Comparison of ENCODE assay signal across 8 cellular contexts in the genomic region with DNA sequence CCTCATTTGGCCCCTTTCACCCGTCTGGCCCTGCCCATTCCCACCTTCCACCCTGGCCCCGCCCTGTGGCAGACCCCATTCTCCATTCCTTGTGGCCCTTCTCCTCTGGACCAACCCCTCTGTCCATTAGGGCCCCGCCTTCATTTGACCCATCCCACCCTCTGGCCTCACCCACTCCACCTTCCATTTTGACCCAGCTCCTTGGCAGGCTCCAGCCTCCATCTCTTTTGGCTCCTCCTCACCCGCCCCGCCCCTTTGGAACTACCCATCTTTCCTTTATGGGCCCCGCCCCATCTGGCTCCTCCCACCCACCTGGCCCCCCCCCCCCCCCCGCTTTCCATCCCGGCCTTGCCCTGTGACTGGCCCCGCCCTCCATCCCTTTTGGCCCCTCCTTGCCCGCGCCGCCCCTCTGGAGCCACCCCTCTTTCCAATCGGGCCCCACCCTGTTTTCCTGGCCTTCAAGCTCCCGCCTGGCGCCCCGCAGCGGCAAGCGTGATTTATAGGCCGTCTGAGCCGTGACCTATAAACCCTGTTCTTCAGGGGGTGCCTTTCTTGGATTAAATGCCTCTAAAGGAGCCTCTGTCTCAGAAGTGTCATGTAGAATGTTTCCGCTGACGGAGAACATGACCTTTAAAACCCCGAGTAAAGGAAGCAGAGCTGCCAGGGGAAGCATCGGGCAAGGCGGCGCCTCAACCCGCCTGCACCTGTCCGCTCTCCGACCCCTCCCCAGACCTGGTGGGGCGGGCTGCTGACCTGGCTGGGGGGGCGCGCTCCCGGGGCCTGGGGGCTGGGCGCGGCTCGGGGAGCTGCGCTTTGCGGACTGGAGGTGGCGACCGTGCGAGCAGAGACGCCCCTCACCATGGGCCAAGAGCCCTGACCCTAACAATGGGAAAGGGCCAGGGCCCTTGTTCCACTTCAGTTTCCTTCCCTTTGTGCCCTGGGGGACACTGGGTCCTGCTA.
DNase-seq lines count a peak whose midpoint lies in the region; ATAC-seq and TF ChIP-seq lines count a peak whose summit lies in the region.

No MANE protein-coding gene starts in this region.

- no peak overlapping the region for H2AFZ ChIP-seq in neural cell (ENCODE audit: low read depth, low read length)

- no peaks in the 10 kb centered on the region for H3K9me2 ChIP-seq in neural cell (ENCODE audit: insufficient read depth, low read length)

- no peaks in the 10 kb centered on the region for H3K9me3 ChIP-seq in effector memory CD4-positive, alpha-beta T cell (ENCODE audit: control insufficient read depth, low read length)
- H3K9me3 ChIP-seq in neural cell (ENCODE audit: low read length) (no peaks in the 10 kb centered on the region), transverse colon (no peaks in the 10 kb centered on the region)

- peak; percentile 78 for DNase-seq in activated effector memory CD4-positive, alpha-beta T cell treated with anti-CD3 and anti-CD28 coated beads, Interleukin-2, amount 50 U/mL, for 16 hours
- no peak for DNase-seq in activated effector memory CD4-positive, alpha-beta T cell treated with Interleukin-2 at 50 U/mL for 16 hours
- DNase-seq in activated B cell treated with CpG ODN at 0.5 μM for 24 hours (no peak), transverse colon (peak; percentile 80)
- peak; percentile 7 to 34 (median 12) for DNase-seq in effector memory CD4-positive, alpha-beta T cell

- H4K20me1 ChIP-seq in neural cell (ENCODE audit: insufficient read depth) = no peaks in the 10 kb centered on the region

- H3K4me3 ChIP-seq in effector memory CD4-positive, alpha-beta T cell (ENCODE audit: insufficient read depth, low read depth, low read length, poor library complexity, severe bottlenecking) = no peak overlapping the region
- H3K4me3 ChIP-seq in neural cell (ENCODE audit: low read length) (peak overlapping the region; percentile 10), transverse colon (peak overlapping the region in 2 of 4 donors; percentile 21 to 31)

- H3K4me2 ChIP-seq in neural cell (ENCODE audit: low read length) = no peak overlapping the region

- peaks cover 60% of the 10 kb centered on the region for H3K27me3 Mint-ChIP-seq in activated B cell treated with CpG ODN at 0.5 μM for 24 hours

- H3K4me3 Mint-ChIP-seq in activated B cell treated with CpG ODN at 0.5 μM for 24 hours = peak overlapping the region; percentile 68

- no peak for TF ChIP-seq EP300 in neural cell (conservative IDR thresholded peaks at IDR 0.05; ENCODE audit: poor library complexity, severe bottlenecking)
- no peak for TF ChIP-seq EP300 in transverse colon (IDR thresholded peaks at IDR 0.05; ENCODE audit: low read depth)

- intact Hi-C loops in activated B cell treated with CpG ODN at 0.5 μM for 24 hours (cut with micrococcal nuclease) = no loop called here
- intact Hi-C loops in transverse colon (cut with DNase I; ENCODE audit: low total_unique reads) = no loop called here

- no peak overlapping the region for H3K27ac ChIP-seq in effector memory CD4-positive, alpha-beta T cell (ENCODE audit: insufficient read depth, low read length, poor library complexity, severe bottlenecking)
- H3K27ac ChIP-seq in neural cell (ENCODE audit: low read length) = no peak overlapping the region
- peak overlapping the region in 3 of 4 donors; percentile 41 to 69 (median 62) for H3K27ac ChIP-seq in transverse colon

- WGBS in transverse colon (ENCODE audit: low coverage in 1 of 2), 2 donors = 8% methylated on average over 4 to 42 of the region's 42 CpGs

- TF ChIP-seq CTCF in activated B cell treated with CpG ODN at 0.5 μM for 24 hours (IDR thresholded peaks at IDR 0.05) = no peak
- no peak for TF ChIP-seq CTCF in neural cell (IDR thresholded peaks at IDR 0.05; ENCODE audit: poor library complexity, severe bottlenecking)
- TF ChIP-seq CTCF in transverse colon (IDR thresholded peaks at IDR 0.05) = no peak

- H3K9ac ChIP-seq in neural cell (ENCODE audit: low read length) = no peak overlapping the region

- TF ChIP-seq RAD21 in neural cell (conservative IDR thresholded peaks at IDR 0.05) = no peak

- H3K4me1 ChIP-seq in effector memory CD4-positive, alpha-beta T cell (ENCODE audit: control insufficient read depth, insufficient read depth, low read length, poor library complexity, severe bottlenecking) = peaks cover 6% of the 10 kb centered on the region
- peaks cover 0 to 32% (median 12%) of the 10 kb centered on the region in 4 donors for H3K4me1 ChIP-seq in transverse colon

- in situ Hi-C loops in transverse colon (cut with MboI; ENCODE audit: low pct_ligation_motif_present in 1 of 4, low pct_unique_long_range_greater_than_20kb in 1 of 4, low sequenced_read_pairs in 3 of 4) = no loop called here

- peak; percentile 40 for ATAC-seq in activated B cell treated with CpG ODN at 0.5 μM for 24 hours (ENCODE audit: low read depth)
- no peak for ATAC-seq in GM21447 (IDR thresholded peaks at IDR 0.05; ENCODE audit: unreplicated experiment)
- ATAC-seq in GM18858 (IDR thresholded peaks at IDR 0.05; ENCODE audit: unreplicated experiment) = no peak

- H3K4me1 Mint-ChIP-seq in activated B cell treated with CpG ODN at 0.5 μM for 24 hours = peaks cover 23% of the 10 kb centered on the region

- CTCF ChIA-PET in activated B cell treated with CpG ODN at 0.5 μM for 24 hours (lab: Charles Lee) = no interaction called here

- no peaks in the 10 kb centered on the region for H3K79me2 ChIP-seq in neural cell (replicated peaks; ENCODE audit: insufficient read depth, low read length)

- H3K36me3 Mint-ChIP-seq in activated B cell treated with CpG ODN at 0.5 μM for 24 hours (ENCODE audit: low read depth) = no peaks in the 10 kb centered on the region

- peaks cover 13% of the 10 kb centered on the region for H3K27me3 ChIP-seq in effector memory CD4-positive, alpha-beta T cell (replicated peaks; ENCODE audit: control insufficient read depth, insufficient read depth, low read length, poor library complexity, severe bottlenecking)
- H3K27me3 ChIP-seq in neural cell (ENCODE audit: insufficient read depth, low read depth, low read length) = no peaks in the 10 kb centered on the region
- H3K27me3 ChIP-seq in transverse colon = peaks cover 39% of the 10 kb centered on the region

- POLR2A ChIA-PET in activated B cell treated with CpG ODN at 0.5 μM for 24 hours (lab: Charles Lee) = no interaction called here

- no peak overlapping the region for H3K27ac Mint-ChIP-seq in activated B cell treated with CpG ODN at 0.5 μM for 24 hours

- no peaks in the 10 kb centered on the region for H3K9me3 Mint-ChIP-seq in activated B cell treated with CpG ODN at 0.5 μM for 24 hours

- H3F3A ChIP-seq in neural cell (ENCODE audit: insufficient read depth, low read length, poor library complexity, severe bottlenecking) = no peaks in the 10 kb centered on the region

- H3K36me3 ChIP-seq in effector memory CD4-positive, alpha-beta T cell (ENCODE audit: control insufficient read depth, insufficient read depth, low read length) = no peaks in the 10 kb centered on the region
- no peaks in the 10 kb centered on the region for H3K36me3 ChIP-seq in neural cell (ENCODE audit: insufficient read depth, low read length)
- H3K36me3 ChIP-seq in transverse colon = no peaks in the 10 kb centered on the region

- no peak for TF ChIP-seq POLR2A in transverse colon (IDR thresholded peaks at IDR 0.05)

TF ChIP-seq in neural cell, 6 proteins besides CTCF, POLR2A, EP300 and RAD21:
- TF ChIP-seq TAF1 (IDR thresholded peaks at IDR 0.05; ENCODE audit: low read depth) (no peak), EZH2 (IDR thresholded peaks at IDR 0.05; ENCODE audit: borderline replicate concordance, insufficient read depth, low read length, poor library complexity, severe bottlenecking) (no peak), MXI1 (conservative IDR thresholded peaks at IDR 0.05; ENCODE audit: poor library complexity, severe bottlenecking) (no peak), REST (IDR thresholded peaks at IDR 0.05; ENCODE audit: borderline replicate concordance) (no peak), POLR2AphosphoS5 (IDR thresholded peaks at IDR 0.05) (no peak), SMC3 (conservative IDR thresholded peaks at IDR 0.05; ENCODE audit: poor library complexity) (no peak)

Comparison
In these comparisons a context has a peak if more than half of its experiments do, and no peak if none do; other contexts are left out.
1. DNase-seq: peak in activated effector memory CD4-positive, alpha-beta T cell treated with anti-CD3 and anti-CD28 coated beads, Interleukin-2, amount 50 U/mL, for 16 hours (single experiment), effector memory CD4-positive, alpha-beta T cell (3 of 3) and transverse colon (single experiment); none in activated effector memory CD4-positive, alpha-beta T cell treated with Interleukin-2 at 50 U/mL for 16 hours (single experiment) and activated B cell treated with CpG ODN at 0.5 μM for 24 hours (single experiment).
2. H3K27ac ChIP-seq: peak in transverse colon (3 of 4); none in effector memory CD4-positive, alpha-beta T cell (single experiment) and neural cell (single experiment).